Comparison of ENCODE assay signal across 18 cellular contexts in genomic region chr14:106224694-106224971, GRCh38.
"Had no signal": no experiment of that assay in that cellular context is flagged by ENCODE, and none has a peak within 500 bp of the region (broad histone marks: within the 10 kb centered on the region; RNA-seq: fewer than 3 reads in every experiment).

No MANE protein-coding gene starts in this region.

- H3K4me3 Mint-ChIP-seq: dendritic cell treated with granulocyte-macrophage colony-stimulating factor and Interleukin-4, amounts not matched to agents 40 ng/mL and 50 ng/mL, for 4 days; effector memory CD8-positive, alpha-beta T cell; memory B cell; neural crest cell had no signal

- DNase-seq: activated CD4-positive, alpha-beta T cell treated with anti-CD3 and anti-CD28 coated beads, Interleukin-2, amount 50 U/mL, for 1 hour; activated CD8-positive, alpha-beta memory T cell treated with anti-CD3 and anti-CD28 coated beads, Interleukin-2, amount 50 U/mL, for 48 hours; activated effector memory CD4-positive, alpha-beta T cell treated with Interleukin-2 at 50 U/mL for 16 hours; amygdala; brain microvascular endothelial cell; cerebellar nuclear complex; effector memory CD8-positive, alpha-beta T cell; kidney; left ventricle myocardium inferior; ovary; tibial artery; uterus; WERI-Rb-1 had no signal

- H3K27ac Mint-ChIP-seq: dendritic cell treated with granulocyte-macrophage colony-stimulating factor and Interleukin-4, amounts not matched to agents 40 ng/mL and 50 ng/mL, for 4 days; memory B cell had no signal

- H3K4me1 ChIP-seq: left ventricle myocardium inferior, tibial artery, uterus had no signal

- H3K27me3 Mint-ChIP-seq: dendritic cell treated with granulocyte-macrophage colony-stimulating factor and Interleukin-4, amounts not matched to agents 40 ng/mL and 50 ng/mL, for 4 days had no signal

- H3K27me3 ChIP-seq: brain microvascular endothelial cell, hepatocyte, ovary, tibial artery, uterus had no signal

- ATAC-seq: effector memory CD8-positive, alpha-beta T cell had no signal

- H3K4me3 ChIP-seq: hepatocyte, left ventricle myocardium inferior, ovary, tibial artery, uterus had no signal

- H3K36me3 Mint-ChIP-seq: memory B cell had no signal

- H3K9me3 ChIP-seq: left ventricle myocardium inferior, ovary, tibial artery, uterus had no signal

- H3K36me3 ChIP-seq: brain microvascular endothelial cell, left ventricle myocardium inferior, ovary, tibial artery, uterus, WERI-Rb-1 had no signal

- H3K9me3 Mint-ChIP-seq: dendritic cell treated with granulocyte-macrophage colony-stimulating factor and Interleukin-4, amounts not matched to agents 40 ng/mL and 50 ng/mL, for 4 days; effector memory CD8-positive, alpha-beta T cell; memory B cell had no signal

- H3K27ac ChIP-seq: brain microvascular endothelial cell, epithelial cell of prostate, hepatocyte, left ventricle myocardium inferior, ovary, tibial artery, uterus, WERI-Rb-1 had no signal

- H3K4me1 Mint-ChIP-seq: neural crest cell had no signal
